8 cellular contexts compared by ENCODE assay signal in the genomic region with DNA sequence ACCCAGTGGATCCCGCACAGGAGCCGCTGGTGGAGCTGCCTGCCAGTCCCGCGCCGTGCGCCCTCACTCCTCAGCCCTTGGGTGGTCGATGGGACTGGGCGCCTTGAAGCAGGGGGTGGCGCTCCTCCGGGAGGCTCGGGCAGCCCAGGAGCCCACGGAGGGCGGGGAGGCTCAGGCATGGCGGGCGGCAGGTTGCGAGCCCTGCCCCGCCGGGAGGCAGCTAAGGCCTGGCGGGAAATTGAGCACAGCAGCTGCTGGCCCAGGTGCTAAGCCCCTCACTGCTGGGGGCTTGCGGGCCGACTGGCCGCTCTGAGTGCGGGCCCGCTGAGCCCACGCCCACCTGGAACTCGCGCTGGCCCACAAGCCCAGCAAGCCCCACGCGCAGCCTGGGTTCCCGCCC.
"Had no signal": no experiment of that assay in that cellular context is flagged by ENCODE, and none has a peak within 500 bp of the region (broad histone marks: within the 10 kb centered on the region; RNA-seq: fewer than 3 reads in every experiment).

No MANE protein-coding gene starts in this region.

- H3K4me3 ChIP-seq: GM12878 had no signal

- DNase-seq: GDM1, GF-D8 had no signal

- ATAC-seq: GM12878 had no signal

- FAIRE-seq: G401.6, GM12878, GM12891, GM12892, GM18507, GM19239 had no signal
